In the genomic region with DNA sequence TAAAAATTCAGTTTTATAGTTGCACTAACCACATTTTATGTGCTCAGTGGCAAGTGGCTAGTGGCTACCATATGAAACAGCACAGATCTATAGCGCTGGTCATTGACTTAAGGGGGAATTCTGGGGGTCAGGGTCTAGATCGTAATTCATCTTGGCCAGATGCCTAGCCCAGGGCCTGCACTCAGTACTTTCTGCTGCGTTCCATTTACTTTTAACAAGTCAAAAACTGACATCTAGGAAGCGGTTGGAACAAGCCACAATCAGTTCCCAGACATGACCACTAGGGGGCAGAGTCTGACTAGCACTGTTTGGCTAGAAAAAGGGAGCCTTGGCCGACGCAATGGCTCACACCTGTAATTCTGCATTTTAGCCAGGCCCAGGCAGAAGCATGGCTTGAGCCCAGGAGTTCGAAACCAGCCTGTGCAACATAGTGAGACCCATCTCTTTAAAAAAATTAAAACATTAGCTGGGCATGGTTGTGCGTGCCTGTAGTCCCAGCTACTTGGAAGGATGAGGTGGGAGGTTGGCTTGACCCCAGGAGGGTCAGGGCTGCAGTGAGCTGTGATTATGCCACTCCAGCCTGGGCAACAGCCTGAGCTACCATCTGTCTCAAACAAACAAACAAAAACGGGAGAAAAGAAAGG, we compare ENCODE assay signal across 1 cellular context.
TF ChIP-seq lines count a peak whose summit lies in the region.

No MANE protein-coding gene starts in this region.

TF ChIP-seq in neural cell, 6 proteins besides CTCF, POLR2A, EP300 and RAD21:
- TF ChIP-seq MXI1 (conservative IDR thresholded peaks at IDR 0.05; ENCODE audit: poor library complexity, severe bottlenecking), result no peak
- peak; percentile 87 for TF ChIP-seq SMC3 (conservative IDR thresholded peaks at IDR 0.05; ENCODE audit: poor library complexity)
- no peak for TF ChIP-seq TAF1 (IDR thresholded peaks at IDR 0.05; ENCODE audit: low read depth)
- TF ChIP-seq, protein P1, sequence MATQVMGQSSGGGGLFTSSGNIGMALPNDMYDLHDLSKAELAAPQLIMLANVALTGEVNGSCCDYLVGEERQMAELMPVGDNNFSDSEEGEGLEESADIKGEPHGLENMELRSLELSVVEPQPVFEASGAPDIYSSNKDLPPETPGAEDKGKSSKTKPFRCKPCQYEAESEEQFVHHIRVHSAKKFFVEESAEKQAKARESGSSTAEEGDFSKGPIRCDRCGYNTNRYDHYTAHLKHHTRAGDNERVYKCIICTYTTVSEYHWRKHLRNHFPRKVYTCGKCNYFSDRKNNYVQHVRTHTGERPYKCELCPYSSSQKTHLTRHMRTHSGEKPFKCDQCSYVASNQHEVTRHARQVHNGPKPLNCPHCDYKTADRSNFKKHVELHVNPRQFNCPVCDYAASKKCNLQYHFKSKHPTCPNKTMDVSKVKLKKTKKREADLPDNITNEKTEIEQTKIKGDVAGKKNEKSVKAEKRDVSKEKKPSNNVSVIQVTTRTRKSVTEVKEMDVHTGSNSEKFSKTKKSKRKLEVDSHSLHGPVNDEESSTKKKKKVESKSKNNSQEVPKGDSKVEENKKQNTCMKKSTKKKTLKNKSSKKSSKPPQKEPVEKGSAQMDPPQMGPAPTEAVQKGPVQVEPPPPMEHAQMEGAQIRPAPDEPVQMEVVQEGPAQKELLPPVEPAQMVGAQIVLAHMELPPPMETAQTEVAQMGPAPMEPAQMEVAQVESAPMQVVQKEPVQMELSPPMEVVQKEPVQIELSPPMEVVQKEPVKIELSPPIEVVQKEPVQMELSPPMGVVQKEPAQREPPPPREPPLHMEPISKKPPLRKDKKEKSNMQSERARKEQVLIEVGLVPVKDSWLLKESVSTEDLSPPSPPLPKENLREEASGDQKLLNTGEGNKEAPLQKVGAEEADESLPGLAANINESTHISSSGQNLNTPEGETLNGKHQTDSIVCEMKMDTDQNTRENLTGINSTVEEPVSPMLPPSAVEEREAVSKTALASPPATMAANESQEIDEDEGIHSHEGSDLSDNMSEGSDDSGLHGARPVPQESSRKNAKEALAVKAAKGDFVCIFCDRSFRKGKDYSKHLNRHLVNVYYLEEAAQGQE (IDR thresholded peaks at IDR 0.05; ENCODE audit: borderline replicate concordance), result no peak
